In the genomic region with DNA sequence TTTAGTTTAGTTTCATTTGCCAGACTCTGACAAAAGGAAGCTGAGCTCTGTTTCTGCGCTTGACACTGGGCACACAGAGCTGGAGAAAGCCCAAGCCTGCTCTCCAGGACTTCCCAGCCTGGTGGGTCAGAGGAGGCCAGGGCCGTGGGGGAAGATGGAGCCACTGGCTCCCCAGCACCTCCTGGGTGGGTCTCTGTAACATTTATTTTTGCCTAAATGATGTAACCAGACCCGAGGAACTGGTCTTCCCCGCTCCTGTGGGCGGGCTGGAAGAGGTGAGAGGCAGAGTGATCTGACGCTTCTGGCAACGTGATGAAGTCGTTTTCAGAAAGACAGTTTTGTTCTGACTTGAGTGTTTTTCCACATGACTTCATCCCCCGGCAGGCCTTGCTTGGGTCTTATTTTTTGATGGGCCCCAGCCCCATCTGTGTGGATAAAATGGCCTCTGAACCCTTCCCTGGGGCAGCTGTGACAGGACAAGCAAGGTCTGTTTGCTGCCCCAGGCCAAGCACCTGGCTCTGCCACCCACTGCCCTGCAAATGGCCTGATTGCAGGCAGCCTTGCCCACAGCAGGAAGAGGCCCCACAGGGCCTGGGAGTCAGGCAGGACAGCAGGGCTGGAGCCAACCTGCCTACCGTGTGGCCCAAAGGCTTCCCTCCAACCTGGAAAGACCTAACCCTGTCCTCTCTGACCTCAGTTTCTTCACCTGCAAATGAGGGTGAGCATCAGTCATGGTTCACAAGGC, we compare ENCODE assay signal across 9 cellular contexts.
A peak's percentile ranks its signal among the peaks of the same experiment; 100 is the strongest.
DNase-seq lines count a peak whose midpoint lies in the region; ATAC-seq, FAIRE-seq and TF ChIP-seq lines count a peak whose summit lies in the region.
"Had no signal": no experiment of that assay in that cellular context is flagged by ENCODE, and none has a peak within 500 bp of the region (broad histone marks: within the 10 kb centered on the region; RNA-seq: fewer than 3 reads in every experiment).

No MANE protein-coding gene starts in this region.

- peak; percentile 88 for ATAC-seq in activated CD4-positive, alpha-beta T cell treated with anti-CD3 and anti-CD28 coated beads for 36 hours
- ATAC-seq in lower lobe of right lung (peak; percentile 31 to 44), HG03342 (IDR thresholded peaks at IDR 0.05; ENCODE audit: unreplicated experiment) (no peak)
- ATAC-seq: A549 had no signal

- H3K27me3 ChIP-seq in SJCRH30, result no peaks in the 10 kb centered on the region
- H3K27me3 ChIP-seq in lower lobe of right lung (ENCODE audit: low read depth), result no peaks in the 10 kb centered on the region

- no peak overlapping the region for H3K4me3 ChIP-seq in SJCRH30
- H3K4me3 ChIP-seq in lower lobe of right lung, result no peak overlapping the region
- H3K4me3 ChIP-seq: A549 had no signal

- H3K4me1 ChIP-seq in SJCRH30 (peaks cover 34% of the 10 kb centered on the region), lower lobe of right lung (peaks cover 12% of the 10 kb centered on the region)
- H3K4me1 ChIP-seq: A549 had no signal

- POLR2A ChIA-PET in activated CD4-positive, alpha-beta T cell treated with anti-CD3 and anti-CD28 coated beads for 36 hours (lab: Charles Lee), result no interaction called here

- H3K36me3 ChIP-seq in SJCRH30 (no peaks in the 10 kb centered on the region), lower lobe of right lung (no peaks in the 10 kb centered on the region)

- H3K4me1 Mint-ChIP-seq in activated CD4-positive, alpha-beta T cell treated with anti-CD3 and anti-CD28 coated beads for 36 hours, result peaks cover 21% of the 10 kb centered on the region

- intact Hi-C loops in activated CD4-positive, alpha-beta T cell treated with anti-CD3 and anti-CD28 coated beads for 36 hours (cut with DNase I, micrococcal nuclease), result loop anchor here in 1 of 2 experiments (1.0 to 10.0 kb wide), 5 partner anchors 211 to 719 kb away; a partner anchor contains a TSS
- intact Hi-C loops in lower lobe of right lung (cut with DNase I), result no loop called here

- peak overlapping the region; percentile 91 for H3K27ac Mint-ChIP-seq in activated CD4-positive, alpha-beta T cell treated with anti-CD3 and anti-CD28 coated beads for 36 hours

- H3K9me3 Mint-ChIP-seq in activated CD4-positive, alpha-beta T cell treated with anti-CD3 and anti-CD28 coated beads for 36 hours (ENCODE audit: low read depth), result no peaks in the 10 kb centered on the region

- H3K9me3 ChIP-seq in SJCRH30 (replicated peaks) (no peaks in the 10 kb centered on the region), lower lobe of right lung (no peaks in the 10 kb centered on the region)
- H3K9me3 ChIP-seq: A549 had no signal

- no peak overlapping the region for H3K4me3 Mint-ChIP-seq in activated CD4-positive, alpha-beta T cell treated with anti-CD3 and anti-CD28 coated beads for 36 hours

- H3K27me3 Mint-ChIP-seq in activated CD4-positive, alpha-beta T cell treated with anti-CD3 and anti-CD28 coated beads for 36 hours, result no peaks in the 10 kb centered on the region

- no peak for FAIRE-seq in H54 (lab: Jason Lieb, UNC)
- FAIRE-seq: A549 had no signal

- TF ChIP-seq CTCF in lower lobe of right lung (IDR thresholded peaks at IDR 0.05), result no peak

- DNase-seq in activated CD4-positive, alpha-beta T cell treated with anti-CD3 and anti-CD28 coated beads for 36 hours, result peak; percentile 85
- no peak for DNase-seq in activated CD4-positive, alpha-beta T cell treated with anti-CD3 and anti-CD28 coated beads, Interleukin-2, amount 50 U/mL, for 4 hours
- DNase-seq in SJCRH30 (peak; percentile 38 to 63), lower lobe of right lung (no peak), DMS153 (lab: John Stamatoyannopoulos, UW) (no peak), H54 (ENCODE audit: insufficient read length, low spot score) (no peak)

- CTCF ChIA-PET in activated CD4-positive, alpha-beta T cell treated with anti-CD3 and anti-CD28 coated beads for 36 hours (lab: Charles Lee), result interaction anchor here (0.7 to 1.3 kb wide), 3 partner anchors 9 to 30 kb away, joined by 3 read pairs; no protein-coding TSS in a partner anchor

- H3K36me3 Mint-ChIP-seq in activated CD4-positive, alpha-beta T cell treated with anti-CD3 and anti-CD28 coated beads for 36 hours (ENCODE audit: low read depth), result no peaks in the 10 kb centered on the region

- no peak for TF ChIP-seq POLR2A in H54 (IDR thresholded peaks at IDR 0.05; ENCODE audit: low read depth, low read length)

- no peak overlapping the region for H3K27ac ChIP-seq in SJCRH30
- H3K27ac ChIP-seq in lower lobe of right lung, result peak overlapping the region; percentile 24
- H3K27ac ChIP-seq in temporal lobe (ENCODE audit: low read depth, low read length), result peak overlapping the region; percentile 66
- H3K27ac ChIP-seq: A549 had no signal

Comparison
In these comparisons a context has a peak if more than half of its experiments do, and no peak if none do; other contexts are left out.
1. DNase-seq: peak in activated CD4-positive, alpha-beta T cell treated with anti-CD3 and anti-CD28 coated beads for 36 hours (single experiment) and SJCRH30 (2 of 2); none in activated CD4-positive, alpha-beta T cell treated with anti-CD3 and anti-CD28 coated beads, Interleukin-2, amount 50 U/mL, for 4 hours (0 of 2), lower lobe of right lung (single experiment), DMS153 (single experiment) and H54 (single experiment).